Comparison of ENCODE assay signal across 18 cellular contexts in genomic region chr20:57258055-57258454, GRCh38. TPM values are rescaled to one million over a fixed set of nuclear protein-coding genes. Genes with fewer than 3 reads are reported as not detected.
DNase-seq lines count a peak whose midpoint lies in the region; ATAC-seq and TF ChIP-seq lines count a peak whose summit lies in the region.
"Had no signal": no experiment of that assay in that cellular context is flagged by ENCODE, and none has a peak within 500 bp of the region (broad histone marks: within the 10 kb centered on the region; RNA-seq: fewer than 3 reads in every experiment).

No MANE protein-coding gene starts in this region.

- peak overlapping the region; percentile 66 for H3K27ac Mint-ChIP-seq in mesothelial cell of epicardium
- H3K27ac Mint-ChIP-seq: activated naive CD4-positive, alpha-beta T cell treated with anti-CD3 and anti-CD28 coated beads, Interleukin-2, amount 10 ng/mL, durations not matched to agents 7 days and 5 days; stimulated activated naive CD8-positive, alpha-beta T cell treated with anti-CD3 and anti-CD28 coated beads, Interleukin-15, amount 100 ng/mL, for 72 hours had no signal

- CTCF ChIA-PET in A673 (lab: Charles Lee) (no interaction called here), HEK293 (lab: Yijun Ruan, JAX) (interaction anchor here (0.6 kb wide), 2 partner anchors 31 to 422 kb away, joined by 3 to 4 read pairs; no protein-coding TSS in a partner anchor), OCI-LY7 (lab: Charles Lee; ENCODE audit: unreplicated experiment) (no interaction called here)

- no peak for ATAC-seq in GM18873 (IDR thresholded peaks at IDR 0.05; ENCODE audit: low FRiP score, unreplicated experiment)
- ATAC-seq: heart right ventricle; psoas muscle; stimulated activated naive CD8-positive, alpha-beta T cell treated with anti-CD3 and anti-CD28 coated beads, Interleukin-15, amount 100 ng/mL, for 72 hours had no signal

- TF ChIP-seq CTCF in A673 (conservative IDR thresholded peaks at IDR 0.05; ENCODE audit: low read depth, low read length) (no peak), HEK293 (tag by site-specific recombination; IDR thresholded peaks at IDR 0.05) (no peak), OCI-LY7 (conservative IDR thresholded peaks at IDR 0.05; ENCODE audit: low read length) (no peak), mesothelial cell of epicardium (IDR thresholded peaks at IDR 0.05; ENCODE audit: unreplicated experiment) (no peak), osteoblast (IDR thresholded peaks at IDR 0.05; ENCODE audit: extremely low read depth, low read depth, low read length) (no peak)

- H3K36me3 ChIP-seq in A673 (ENCODE audit: insufficient read depth, low read length, poor library complexity, severe bottlenecking) (no peaks in the 10 kb centered on the region), HEK293 (ENCODE audit: control insufficient read depth in 2 of 2, insufficient read depth in 1 of 2, low read length in 2 of 2) (no peaks in the 10 kb centered on the region), OCI-LY7 (ENCODE audit: insufficient read depth, low read length) (peaks cover 27% of the 10 kb centered on the region; the same call in 1 of the 2 replicates), osteoblast (ENCODE audit: insufficient read depth, low read length) (no peaks in the 10 kb centered on the region)
- H3K36me3 ChIP-seq: esophagus squamous epithelium, heart right ventricle had no signal

- intact Hi-C loops in A673 (cut with micrococcal nuclease; ENCODE audit: unreplicated experiment) (no loop called here), OCI-LY7 (cut with micrococcal nuclease; ENCODE audit: unreplicated experiment) (no loop called here)

- BruUV-seq in A673 (replicated peaks; lab: Mats Ljungman, UMichigan) = no TSS peak
- no TSS peak for BruUV-seq in OCI-LY7 (replicated peaks; lab: Mats Ljungman, UMichigan)

- H3K4me3 Mint-ChIP-seq in mesothelial cell of epicardium = no peak overlapping the region
- H3K4me3 Mint-ChIP-seq: activated naive CD4-positive, alpha-beta T cell treated with anti-CD3 and anti-CD28 coated beads, Interleukin-2, amount 10 ng/mL, durations not matched to agents 7 days and 5 days; stimulated activated naive CD8-positive, alpha-beta T cell treated with anti-CD3 and anti-CD28 coated beads, Interleukin-15, amount 100 ng/mL, for 72 hours had no signal

- DNase-seq in A673 (ENCODE audit: low spot score) = peak; percentile 38
- peak; percentile 54 for DNase-seq in OCI-LY7 (ENCODE audit: low spot score)
- no peak for DNase-seq in mesothelial cell of epicardium (ENCODE audit: low spot score in 2 of 2, unreplicated experiment in 2 of 2)
- DNase-seq in osteoblast (ENCODE audit: insufficient read length, low spot score, missing footprints) = no peak
- DNase-seq in SKM-1 (lab: John Stamatoyannopoulos, UW; ENCODE audit: unreplicated experiment) = no peak
- DNase-seq in T-helper 2 cell = no peak
- DNase-seq: activated naive CD4-positive, alpha-beta T cell treated with anti-CD3 and anti-CD28 coated beads, Interleukin-2, amount 10 ng/mL, durations not matched to agents 7 days and 5 days; esophagus squamous epithelium; heart right ventricle; Karpas-422; NCI-H1694 treated with DMSO at 0.1 percent for 48 hours; psoas muscle; stimulated activated CD4-positive, alpha-beta T cell treated with anti-CD3 and anti-CD28 coated beads, Interleukin-15, amount 100 ng/mL, for 24 hours; stimulated activated naive CD8-positive, alpha-beta T cell treated with anti-CD3 and anti-CD28 coated beads, Interleukin-15, amount 100 ng/mL, for 72 hours had no signal

- no peak overlapping the region for H2AFZ ChIP-seq in OCI-LY7 (ENCODE audit: low read length)
- no peak overlapping the region for H2AFZ ChIP-seq in osteoblast (ENCODE audit: low read length)

- peaks cover 13% of the 10 kb centered on the region for H4K20me1 ChIP-seq in OCI-LY7 (ENCODE audit: insufficient read depth, low read length)
- no peaks in the 10 kb centered on the region for H4K20me1 ChIP-seq in osteoblast (ENCODE audit: insufficient read depth, low read length)

- H3K4me1 Mint-ChIP-seq in mesothelial cell of epicardium = peaks cover 58% of the 10 kb centered on the region
- H3K4me1 Mint-ChIP-seq: activated naive CD4-positive, alpha-beta T cell treated with anti-CD3 and anti-CD28 coated beads, Interleukin-2, amount 10 ng/mL, durations not matched to agents 7 days and 5 days; stimulated activated naive CD8-positive, alpha-beta T cell treated with anti-CD3 and anti-CD28 coated beads, Interleukin-15, amount 100 ng/mL, for 72 hours had no signal

- H3K27me3 ChIP-seq in A673 (replicated peaks; ENCODE audit: insufficient read depth, low read depth, low read length, poor library complexity) (no peaks in the 10 kb centered on the region), osteoblast (ENCODE audit: insufficient read depth, low read length) (peaks cover 16% of the 10 kb centered on the region)

- H3K4me1 ChIP-seq in A673 (ENCODE audit: insufficient read depth, low read length, poor library complexity, severe bottlenecking) = peaks cover 54% of the 10 kb centered on the region
- H3K4me1 ChIP-seq in HEK293 (ENCODE audit: control insufficient read depth, insufficient read depth, low read length) = peaks cover 27% of the 10 kb centered on the region
- H3K4me1 ChIP-seq in OCI-LY7 (ENCODE audit: insufficient read depth, low read length, poor library complexity, severe bottlenecking) = peaks cover 89% of the 10 kb centered on the region
- H3K4me1 ChIP-seq in osteoblast (ENCODE audit: insufficient read depth, low read length) = no peaks in the 10 kb centered on the region
- H3K4me1 ChIP-seq: psoas muscle had no signal

- H3K4me2 ChIP-seq in OCI-LY7 (ENCODE audit: low read length) (peak overlapping the region; percentile 75), osteoblast (ENCODE audit: insufficient read depth, low read length) (no peak overlapping the region)

- POLR2A ChIA-PET in A673 (lab: Charles Lee; ENCODE audit: low non-redundant PET) (no interaction called here), HEK293 (lab: Yijun Ruan, JAX) (no interaction called here), OCI-LY7 (lab: Charles Lee) (interaction anchor here (0.6 to 1.0 kb wide), 4 partner anchors 36 to 200 kb away, joined by 3 to 4 read pairs (median 3); no protein-coding TSS in a partner anchor)

- H3K27ac ChIP-seq in A673 (ENCODE audit: low read depth, low read length, poor library complexity, severe bottlenecking) (peak overlapping the region; percentile 41), HEK293 (ENCODE audit: extremely low read depth, low read depth, low read length) (0 out of 2 replicates have a peak overlapping the region, but pooled peaks have one; percentile 8), OCI-LY7 (ENCODE audit: low read depth, low read length, poor library complexity, severe bottlenecking) (peak overlapping the region; percentile 9), osteoblast (ENCODE audit: low read depth, low read length) (no peak overlapping the region)
- H3K27ac ChIP-seq: psoas muscle had no signal

- H3K79me2 ChIP-seq in OCI-LY7 (ENCODE audit: insufficient read depth, low read depth, low read length) = peaks cover 100% of the 10 kb centered on the region
- no peaks in the 10 kb centered on the region for H3K79me2 ChIP-seq in osteoblast (ENCODE audit: insufficient read depth, low read length)

- no peaks in the 10 kb centered on the region for H3K9me2 ChIP-seq in OCI-LY7 (ENCODE audit: insufficient read depth, low read length)

- no peak overlapping the region for H3K4me3 ChIP-seq in A673 (ENCODE audit: low read depth, low read length, poor library complexity, severe bottlenecking)
- H3K4me3 ChIP-seq in HEK293 (ENCODE audit: low read depth, low read length) = no peak overlapping the region
- no peak overlapping the region for H3K4me3 ChIP-seq in OCI-LY7 (ENCODE audit: low read depth, low read length, poor library complexity, severe bottlenecking)
- no peak overlapping the region for H3K4me3 ChIP-seq in osteoblast (ENCODE audit: insufficient read depth, low read length)
- H3K4me3 ChIP-seq: esophagus squamous epithelium, heart right ventricle, psoas muscle had no signal

- H3K9me3 ChIP-seq in A673 (ENCODE audit: low read depth, low read length, poor library complexity, severe bottlenecking) (no peaks in the 10 kb centered on the region), HEK293 (ENCODE audit: control insufficient read depth, insufficient read depth, low read depth, low read length) (no peaks in the 10 kb centered on the region), OCI-LY7 (ENCODE audit: low read length) (no peaks in the 10 kb centered on the region), osteoblast (ENCODE audit: low read depth, low read length) (no peaks in the 10 kb centered on the region)
- H3K9me3 ChIP-seq: esophagus squamous epithelium, heart right ventricle, psoas muscle had no signal

- no peaks in the 10 kb centered on the region for H3K27me3 Mint-ChIP-seq in mesothelial cell of epicardium (ENCODE audit: low read depth)

- no peaks in the 10 kb centered on the region for H3K36me3 Mint-ChIP-seq in mesothelial cell of epicardium
- H3K36me3 Mint-ChIP-seq: activated naive CD4-positive, alpha-beta T cell treated with anti-CD3 and anti-CD28 coated beads, Interleukin-2, amount 10 ng/mL, durations not matched to agents 7 days and 5 days had no signal

- H3K9me3 Mint-ChIP-seq in mesothelial cell of epicardium = no peaks in the 10 kb centered on the region
- H3K9me3 Mint-ChIP-seq: activated naive CD4-positive, alpha-beta T cell treated with anti-CD3 and anti-CD28 coated beads, Interleukin-2, amount 10 ng/mL, durations not matched to agents 7 days and 5 days; stimulated activated naive CD8-positive, alpha-beta T cell treated with anti-CD3 and anti-CD28 coated beads, Interleukin-15, amount 100 ng/mL, for 72 hours had no signal

TF ChIP-seq in HEK293, 187 proteins besides CTCF, POLR2A, EP300 and RAD21 (continues in another document):
- no peak for TF ChIP-seq ZNF768 (tag by site-specific recombination; IDR thresholded peaks at IDR 0.05)

RNA-seq across cellular contexts. Expression of gene BMP7, which starts 8.4 kb away (rescaled TPM):
- 7.5 and 18.9 TPM in 2 replicates for total RNA-seq in A673 (2021)
- total RNA-seq in OCI-LY7 (2014; rRNA removed; shearing (Covaris generic)) = 72.2 and 94.2 TPM in 2 replicates
- total RNA-seq in OCI-LY7 (2022) = 2.2 and 3.7 TPM in 2 replicates
- 22.2 to 23.8 TPM (median 23.0 TPM) in 3 replicates for total RNA-seq in mesothelial cell of epicardium
- not detected in 2 replicates for total RNA-seq in osteoblast
- total RNA-seq: dermis microvascular lymphatic vessel endothelial cell; psoas muscle; T-helper 2 cell treated with Interferon-gamma antibody and Interleukin-4, amounts not matched to agents 100 ng/mL and 5 ng/mL, for 36 hours had no signal

Comparison
In these comparisons a context has a peak if more than half of its experiments do, and no peak if none do; other contexts are left out.
1. DNase-seq: peak in A673 (single experiment) and OCI-LY7 (single experiment); none in mesothelial cell of epicardium (0 of 2), osteoblast (single experiment), SKM-1 (single experiment) and T-helper 2 cell (0 of 5).